In genomic region chr3:186822368-186822719, GRCh38 we compare ENCODE assay signal across 1 cellular context.
A peak's percentile ranks its signal among the peaks of the same experiment; 100 is the strongest.
TF ChIP-seq lines count a peak whose summit lies in the region.
"Not testable (repeated sequence)": the region's sequence is repeated elsewhere in the genome, so short reads cannot be mapped to it uniquely, and the experiment has no call there.

No MANE protein-coding gene starts in this region.

TF ChIP-seq in HepG2, 621 proteins besides CTCF, POLR2A, EP300 and RAD21:
- TF ChIP-seq SALL1 (CRISPR knock-in tag; IDR thresholded peaks at IDR 0.05) (0 out of 2 replicates have a peak, but pooled peaks have one; percentile 11), FOXA3 (CRISPR knock-in tag; IDR thresholded peaks at IDR 0.05) (peak; percentile 67; the same call in 1 of the 2 replicates), ATF4 (CRISPR knock-in tag; IDR thresholded peaks at IDR 0.05) (peak in 1 of 2 experiments; percentile 58; a peak in 2 of 4 replicates), FOXA1 (CRISPR knock-in tag; IDR thresholded peaks at IDR 0.05) (0 out of 2 replicates have a peak, but pooled peaks have one; percentile 12), ZNF770 (CRISPR knock-in tag; IDR thresholded peaks at IDR 0.05) (peak; percentile 32; the same call in 1 of the 2 replicates), ZNF460 (CRISPR knock-in tag; IDR thresholded peaks at IDR 0.05; ENCODE audit: borderline replicate concordance) (peak; percentile 83)
- TF ChIP-seq FOXA1 (IDR thresholded peaks at IDR 0.05), result not testable (repeated sequence)
